Comparison of ENCODE assay signal across 11 cellular contexts in the genomic region with DNA sequence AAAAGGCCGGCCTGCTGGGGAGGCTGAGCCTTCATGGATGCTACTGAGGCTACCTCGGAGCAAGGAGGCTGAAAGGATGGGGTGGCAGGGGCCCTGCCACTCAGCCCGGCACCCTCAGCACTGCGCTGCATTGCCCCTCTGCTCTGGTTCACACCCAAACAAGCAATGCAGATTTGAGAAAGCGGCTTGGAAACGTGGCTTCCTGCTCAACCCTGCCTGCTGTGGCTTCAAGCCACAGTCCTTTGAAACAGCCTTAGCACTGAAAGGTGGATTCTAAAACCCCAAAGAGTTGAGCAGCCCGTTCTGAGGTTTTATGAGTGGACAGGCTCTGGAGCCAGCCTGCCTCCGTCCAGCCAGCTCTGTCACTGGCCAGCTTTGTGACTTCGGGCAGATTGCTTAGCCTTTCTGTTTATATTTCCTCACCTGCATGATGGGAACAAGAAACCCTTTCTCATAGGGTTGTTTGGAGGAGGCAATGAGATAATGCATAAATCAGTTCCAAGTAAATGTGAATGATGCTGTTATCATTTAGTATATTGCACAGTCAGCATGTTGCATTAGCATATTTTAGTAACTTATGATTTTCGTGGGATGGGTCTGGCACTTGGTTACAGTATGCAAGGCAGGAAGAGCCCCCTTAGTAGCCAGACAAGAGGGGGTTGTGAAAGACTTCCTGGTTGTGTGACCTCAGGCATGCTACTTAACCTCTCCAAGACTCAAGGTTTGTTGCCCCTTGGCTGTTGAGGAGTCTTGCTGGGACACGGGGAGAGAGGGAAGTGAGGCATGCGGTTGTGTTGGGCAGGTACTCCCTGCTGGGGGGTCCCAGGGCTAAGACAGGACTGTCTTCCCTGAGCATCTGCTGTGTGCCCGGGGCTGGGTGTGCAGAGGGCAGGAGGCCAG. TPM values are rescaled to one million over a fixed set of nuclear protein-coding genes. Genes with fewer than 3 reads are reported as not detected.
DNase-seq lines count a peak whose midpoint lies in the region; ATAC-seq and TF ChIP-seq lines count a peak whose summit lies in the region.
"Had no signal": no experiment of that assay in that cellular context is flagged by ENCODE, and none has a peak within 500 bp of the region (broad histone marks: within the 10 kb centered on the region; RNA-seq: fewer than 3 reads in every experiment).

No MANE protein-coding gene starts in this region.

- no peak for TF ChIP-seq CTCF in heart right ventricle (IDR thresholded peaks at IDR 0.05)
- TF ChIP-seq CTCF in right atrium auricular region (IDR thresholded peaks at IDR 0.05): no peak
- no peak for TF ChIP-seq CTCF in uterus (IDR thresholded peaks at IDR 0.05)

- no peak overlapping the region for H3K4me3 ChIP-seq in heart right ventricle
- no peak overlapping the region for H3K4me3 ChIP-seq in right atrium auricular region
- H3K4me3 ChIP-seq in muscle layer of colon (ENCODE audit: low read depth in 1 of 2, low read length in 2 of 2): no peak overlapping the region
- H3K4me3 ChIP-seq in uterus: no peak overlapping the region
- H3K4me3 ChIP-seq: Peyer's patch, testis had no signal

- no peak for TF ChIP-seq POLR2A in uterus (IDR thresholded peaks at IDR 0.05)

- peaks cover 0 to 17% (median 6%) of the 10 kb centered on the region in 9 donors for H3K4me1 ChIP-seq in heart right ventricle
- peaks cover 0 to 27% of the 10 kb centered on the region in 2 donors for H3K4me1 ChIP-seq in right atrium auricular region
- peaks cover 32% of the 10 kb centered on the region for H3K4me1 ChIP-seq in muscle layer of colon (ENCODE audit: insufficient read depth, low read length)
- H3K4me1 ChIP-seq in uterus: peaks cover 0 to 3% of the 10 kb centered on the region in 2 donors

- H3K36me3 ChIP-seq in heart right ventricle: peaks cover 0 to 74% (median 0%) of the 10 kb centered on the region in 9 donors
- H3K36me3 ChIP-seq in right atrium auricular region: peaks cover 54% of the 10 kb centered on the region
- H3K36me3 ChIP-seq in muscle layer of colon (ENCODE audit: insufficient read depth, low read length): peaks cover 57% of the 10 kb centered on the region
- H3K36me3 ChIP-seq in uterus: no peaks in the 10 kb centered on the region

- DNase-seq in heart right ventricle (no peak), right atrium auricular region (ENCODE audit: low spot score) (no peak), uterus (no peak), nucleus accumbens (lab: John Stamatoyannopoulos, UW) (no peak), NCI-H345 treated with DMSO at 0.1 percent for 48 hours (lab: John Stamatoyannopoulos, UW; ENCODE audit: unreplicated experiment) (no peak)
- DNase-seq: EL, Peyer's patch, testis had no signal

- 70 to 82% methylated on average over 13 of the region's 13 CpGs for whole genome bisulfite sequencing in heart right ventricle, 2 donors

- H3K27me3 ChIP-seq in heart right ventricle (peaks cover 0 to 13% (median 8%) of the 10 kb centered on the region in 7 donors), right atrium auricular region (no peaks in the 10 kb centered on the region), muscle layer of colon (ENCODE audit: control insufficient read depth in 1 of 2, insufficient read depth in 2 of 2, low read length in 2 of 2) (no peaks in the 10 kb centered on the region), uterus (no peaks in the 10 kb centered on the region)
- H3K27me3 ChIP-seq: Peyer's patch, testis had no signal

- peak overlapping the region in 6 of 10 donors; percentile 0 to 72 (median 50) for H3K27ac ChIP-seq in heart right ventricle
- peak overlapping the region in 1 of 2 donors; percentile 46 for H3K27ac ChIP-seq in right atrium auricular region
- H3K27ac ChIP-seq in cingulate gyrus (ENCODE audit: low read depth, low read length): peak overlapping the region; percentile 12
- H3K27ac ChIP-seq in muscle layer of colon (ENCODE audit: low read depth, low read length): peak overlapping the region; percentile 75
- H3K27ac ChIP-seq in uterus: peak overlapping the region; percentile 45 to 99

- peak in 1 of 8 donors; percentile 2 for ATAC-seq in heart right ventricle
- ATAC-seq in GM18502 (IDR thresholded peaks at IDR 0.05; ENCODE audit: poor library complexity, unreplicated experiment): no peak

- H3K9me3 ChIP-seq in heart right ventricle (no peaks in the 10 kb centered on the region), right atrium auricular region (no peaks in the 10 kb centered on the region), muscle layer of colon (ENCODE audit: low read length) (no peaks in the 10 kb centered on the region), uterus (no peaks in the 10 kb centered on the region)
- H3K9me3 ChIP-seq: Peyer's patch, testis had no signal

- no peak overlapping the region for H3K9ac ChIP-seq in muscle layer of colon (ENCODE audit: low read length)

- intact Hi-C loops in heart right ventricle (cut with DNase I): no loop called here
- intact Hi-C loops in uterus (cut with DNase I; ENCODE audit: low total_unique reads): no loop called here

RNA-seq across cellular contexts. Expression of gene CRISPLD2, which starts 23.6 kb away (rescaled TPM):
- total RNA-seq in heart right ventricle (10 to 100 TPM in 7 of 10 donors, 1 to 10 TPM in 3; 7.9 to 48.1 (median 15.2) TPM), right atrium auricular region (10 to 100 TPM; 58.4 to 76.4 TPM), uterus (100 to 1,000 TPM; 108 to 441 (median 190) TPM)
- 10 to 100 TPM; 13.2 to 25.0 TPM for polyA plus RNA-seq in heart right ventricle
